Comparison of ENCODE assay signal across 20 cellular contexts in the genomic region with DNA sequence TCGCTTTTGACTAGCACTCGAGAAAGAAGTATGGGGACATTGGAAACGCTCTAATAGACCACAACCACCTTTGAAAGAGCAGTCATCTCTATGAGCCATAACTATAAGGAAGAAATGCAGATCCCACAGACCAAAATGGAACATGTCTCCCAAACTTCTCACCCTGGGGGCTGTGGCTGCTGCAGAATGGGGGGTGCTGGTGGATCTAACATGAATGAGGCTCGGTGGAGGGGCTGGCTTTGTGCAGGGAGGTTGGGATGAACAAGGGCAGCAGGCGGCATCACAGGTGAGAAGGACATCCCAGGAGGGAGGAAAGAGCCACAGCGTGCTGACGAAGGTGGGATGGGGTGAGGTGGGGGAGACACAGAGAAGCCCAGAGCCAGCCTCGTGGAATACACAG. TPM values are rescaled to one million over a fixed set of nuclear protein-coding genes. Genes with fewer than 3 reads are reported as not detected.
DNase-seq lines count a peak whose midpoint lies in the region; ATAC-seq and TF ChIP-seq lines count a peak whose summit lies in the region.
"Had no signal": no experiment of that assay in that cellular context is flagged by ENCODE, and none has a peak within 500 bp of the region (broad histone marks: within the 10 kb centered on the region; RNA-seq: fewer than 3 reads in every experiment).

No MANE protein-coding gene starts in this region.

- no peaks in the 10 kb centered on the region for H3K9me3 ChIP-seq in colonic mucosa
- H3K9me3 ChIP-seq: gastroesophageal sphincter, left ventricle myocardium inferior, upper lobe of left lung had no signal

- no peak for TF ChIP-seq CTCF in colonic mucosa (IDR thresholded peaks at IDR 0.05)

- no peak overlapping the region for H3K4me3 ChIP-seq in colonic mucosa
- H3K4me3 ChIP-seq: gastroesophageal sphincter, GM23248, left ventricle myocardium inferior, upper lobe of left lung had no signal

- ATAC-seq in activated T-cell treated with anti-CD3 and anti-CD28 coated beads, Interleukin-2, amount 50 U/mL, for 4 hours, result no peak
- peak; percentile 1 for ATAC-seq in GM21528 (IDR thresholded peaks at IDR 0.05; ENCODE audit: low FRiP score, unreplicated experiment)
- ATAC-seq in stimulated activated naive B cell treated with anti-CD40 and anti-IgM and Interleukin-4, amounts not matched to agents 10 μg/mL and 1 μg/mL and 100 μg/mL, for 72 hours (replicated peaks), result no peak
- ATAC-seq in HG03108 (IDR thresholded peaks at IDR 0.05; ENCODE audit: unreplicated experiment), result no peak
- ATAC-seq: gastroesophageal sphincter, Right ventricle myocardium inferior had no signal

- H3K27ac ChIP-seq in colonic mucosa, result peak overlapping the region; percentile 28
- H3K27ac ChIP-seq: gastroesophageal sphincter, GM23248, left ventricle myocardium inferior, upper lobe of left lung, WERI-Rb-1 had no signal

- DNase-seq in activated T-cell treated with anti-CD3 and anti-CD28 coated beads, Interleukin-2, amount 50 U/mL, for 4 hours, result no peak
- DNase-seq in activated T-cell treated with anti-CD3 and anti-CD28 coated beads, Interleukin-2, amount 50 U/mL, for 48 hours, result no peak
- DNase-seq in colonic mucosa (no peak), NCI-H226 (no peak), 8988T (no peak)
- DNase-seq in stimulated activated naive B cell treated with anti-CD40 and anti-IgM and Interleukin-4, amounts not matched to agents 10 μg/mL and 1 μg/mL and 100 μg/mL, for 72 hours, result no peak
- DNase-seq: COR-L47, GM23248, left ventricle myocardium inferior, NCI-H1930, NCI-H510A, upper lobe of left lung, WERI-Rb-1 had no signal

- H3K9me3 Mint-ChIP-seq in activated T-cell treated with anti-CD3 and anti-CD28 coated beads, Interleukin-2, amount 50 U/mL, for 4 hours, result no peaks in the 10 kb centered on the region
- no peaks in the 10 kb centered on the region for H3K9me3 Mint-ChIP-seq in stimulated activated naive B cell treated with anti-CD40 and anti-IgM and Interleukin-4, amounts not matched to agents 10 μg/mL and 1 μg/mL and 100 μg/mL, for 72 hours
- H3K9me3 Mint-ChIP-seq: dendritic cell treated with granulocyte-macrophage colony-stimulating factor and Interleukin-4, amounts not matched to agents 40 ng/mL and 50 ng/mL, for 4 days; T-helper 1 cell treated with Interleukin-12 subunit alpha and Interleukin-12 subunit beta and Interleukin-4 antibody, amounts not matched to agents 30 μg/mL and 1 μg/mL, for 36 hours had no signal

- intact Hi-C loops in colonic mucosa (cut with DNase I), result no loop called here

- H3K36me3 ChIP-seq in colonic mucosa, result no peaks in the 10 kb centered on the region
- H3K36me3 ChIP-seq: gastroesophageal sphincter, left ventricle myocardium inferior, upper lobe of left lung, WERI-Rb-1 had no signal

- no peaks in the 10 kb centered on the region for H3K27me3 ChIP-seq in colonic mucosa
- H3K27me3 ChIP-seq: gastroesophageal sphincter, upper lobe of left lung had no signal

- no peaks in the 10 kb centered on the region for H3K4me1 ChIP-seq in colonic mucosa
- H3K4me1 ChIP-seq: upper lobe of left lung had no signal

- peak overlapping the region; percentile 83 for H3K4me3 Mint-ChIP-seq in activated T-cell treated with anti-CD3 and anti-CD28 coated beads, Interleukin-2, amount 50 U/mL, for 4 hours
- peak overlapping the region; percentile 64 to 72 for H3K4me3 Mint-ChIP-seq in stimulated activated naive B cell treated with anti-CD40 and anti-IgM and Interleukin-4, amounts not matched to agents 10 μg/mL and 1 μg/mL and 100 μg/mL, for 72 hours
- H3K4me3 Mint-ChIP-seq: dendritic cell treated with granulocyte-macrophage colony-stimulating factor and Interleukin-4, amounts not matched to agents 40 ng/mL and 50 ng/mL, for 4 days; T-helper 1 cell treated with Interleukin-12 subunit alpha and Interleukin-12 subunit beta and Interleukin-4 antibody, amounts not matched to agents 30 μg/mL and 1 μg/mL, for 36 hours had no signal

- H3K27me3 Mint-ChIP-seq in activated T-cell treated with anti-CD3 and anti-CD28 coated beads, Interleukin-2, amount 50 U/mL, for 4 hours (ENCODE audit: low read depth), result no peaks in the 10 kb centered on the region
- no peaks in the 10 kb centered on the region for H3K27me3 Mint-ChIP-seq in stimulated activated naive B cell treated with anti-CD40 and anti-IgM and Interleukin-4, amounts not matched to agents 10 μg/mL and 1 μg/mL and 100 μg/mL, for 72 hours

- no peak overlapping the region for H3K9ac ChIP-seq in colonic mucosa (ENCODE audit: low read depth in 2 of 2, low read length in 2 of 2)
- H3K9ac ChIP-seq: GM23248 had no signal

- peaks cover 69% of the 10 kb centered on the region for H3K4me1 Mint-ChIP-seq in activated T-cell treated with anti-CD3 and anti-CD28 coated beads, Interleukin-2, amount 50 U/mL, for 4 hours (ENCODE audit: low read depth)
- peaks cover 65 to 88% of the 10 kb centered on the region in 2 donors for H3K4me1 Mint-ChIP-seq in stimulated activated naive B cell treated with anti-CD40 and anti-IgM and Interleukin-4, amounts not matched to agents 10 μg/mL and 1 μg/mL and 100 μg/mL, for 72 hours

- H3K36me3 Mint-ChIP-seq in activated T-cell treated with anti-CD3 and anti-CD28 coated beads, Interleukin-2, amount 50 U/mL, for 4 hours (ENCODE audit: insufficient read depth), result no peaks in the 10 kb centered on the region
- H3K36me3 Mint-ChIP-seq in stimulated activated naive B cell treated with anti-CD40 and anti-IgM and Interleukin-4, amounts not matched to agents 10 μg/mL and 1 μg/mL and 100 μg/mL, for 72 hours, result no peaks in the 10 kb centered on the region

- peak overlapping the region; percentile 88 for H3K27ac Mint-ChIP-seq in stimulated activated naive B cell treated with anti-CD40 and anti-IgM and Interleukin-4, amounts not matched to agents 10 μg/mL and 1 μg/mL and 100 μg/mL, for 72 hours
- H3K27ac Mint-ChIP-seq: dendritic cell treated with granulocyte-macrophage colony-stimulating factor and Interleukin-4, amounts not matched to agents 40 ng/mL and 50 ng/mL, for 4 days; T-helper 1 cell treated with Interleukin-12 subunit alpha and Interleukin-12 subunit beta and Interleukin-4 antibody, amounts not matched to agents 30 μg/mL and 1 μg/mL, for 36 hours had no signal

RNA-seq across cellular contexts. Expression of a gene that starts 10.5 kb away (rescaled TPM):
- total RNA-seq in activated T-cell treated with anti-CD3 and anti-CD28 coated beads, Interleukin-2, amount 50 U/mL, for 4 hours, result 1 to 10 TPM; 1.7 to 8.8 (median 5.1) TPM
- under 1 TPM; 0.49 to 0.53 TPM for total RNA-seq in colonic mucosa
- total RNA-seq: epithelial cell of proximal tubule, gastroesophageal sphincter, GM23248, left ventricle myocardium inferior, Right ventricle myocardium inferior had no signal

RNA-seq across cellular contexts. Expression of a gene that starts 45.4 kb away (rescaled TPM):
- total RNA-seq in activated T-cell treated with anti-CD3 and anti-CD28 coated beads, Interleukin-2, amount 50 U/mL, for 4 hours, result not detected
- not detected for total RNA-seq in colonic mucosa
- total RNA-seq: epithelial cell of proximal tubule, gastroesophageal sphincter, GM23248, left ventricle myocardium inferior, Right ventricle myocardium inferior, upper lobe of left lung had no signal
